Comparison of ENCODE assay signal across 18 cellular contexts in genomic region chr10:94094540-94094939, GRCh38.
DNase-seq lines count a peak whose midpoint lies in the region; ATAC-seq and TF ChIP-seq lines count a peak whose summit lies in the region.
"Had no signal": no experiment of that assay in that cellular context is flagged by ENCODE, and none has a peak within 500 bp of the region (broad histone marks: within the 10 kb centered on the region; RNA-seq: fewer than 3 reads in every experiment).

No MANE protein-coding gene starts in this region.

- DNase-seq in left ventricle myocardium inferior (no peak), cardiac septum (ENCODE audit: low spot score) (no peak), chondrocyte (ENCODE audit: low spot score) (no peak), sciatic nerve (ENCODE audit: low spot score) (no peak), aorta (no peak)
- no peak for DNase-seq in NK-92 treated with Interleukin-12 subunit alpha and Interleukin-12 subunit beta, amount 100 ng/mL, for 24 hours (lab: John Stamatoyannopoulos, UW)
- DNase-seq: 8988T; CD4-positive, alpha-beta memory T cell; DMS153; DMS79; GDM1; GOT3; H7 had no signal

- peaks cover 65% of the 10 kb centered on the region for H3K4me1 Mint-ChIP-seq in chondrocyte (ENCODE audit: low read depth)
- H3K4me1 Mint-ChIP-seq: CD14-positive monocyte; CD4-positive, alpha-beta memory T cell had no signal

- H3K4me3 Mint-ChIP-seq in chondrocyte (ENCODE audit: unreplicated experiment) = no peak overlapping the region
- H3K4me3 Mint-ChIP-seq: CD14-positive monocyte; CD4-positive, alpha-beta memory T cell had no signal

- H3K4me3 ChIP-seq in left ventricle myocardium inferior (no peak overlapping the region), aorta (ENCODE audit: low read length in 2 of 2) (no peak overlapping the region)
- H3K4me3 ChIP-seq: BLaER1 had no signal

- peak overlapping the region; percentile 84 for H3K27ac Mint-ChIP-seq in chondrocyte (ENCODE audit: unreplicated experiment)
- H3K27ac Mint-ChIP-seq: CD14-positive monocyte; CD4-positive, alpha-beta memory T cell had no signal

- intact Hi-C loops in left ventricle myocardium inferior (cut with micrococcal nuclease) (no loop called here), cardiac septum (cut with DNase I) (no loop called here), sciatic nerve (cut with DNase I) (no loop called here), aorta (cut with DNase I) (loop anchor here (5.0 kb wide), 4 partner anchors 33 to 128 kb away; no protein-coding TSS in a partner anchor)

- no peaks in the 10 kb centered on the region for H3K9me3 ChIP-seq in left ventricle myocardium inferior (replicated peaks)
- H3K9me3 ChIP-seq in aorta (ENCODE audit: control insufficient read depth, low read length) = no peaks in the 10 kb centered on the region
- H3K9me3 ChIP-seq: BLaER1 had no signal

- TF ChIP-seq CTCF in left ventricle myocardium inferior (IDR thresholded peaks at IDR 0.05; ENCODE audit: borderline replicate concordance) = no peak
- no peak for TF ChIP-seq CTCF in chondrocyte (IDR thresholded peaks at IDR 0.05)

- H3K27ac ChIP-seq in left ventricle myocardium inferior (replicated peaks) = peak overlapping the region; percentile 34
- peak overlapping the region; percentile 96 to 97 for H3K27ac ChIP-seq in aorta (ENCODE audit: low read depth in 1 of 2, low read length in 2 of 2)
- H3K27ac ChIP-seq: BLaER1 had no signal

- WGBS in aorta, 2 donors = 37 to 44% methylated on average over 5 of the region's 5 CpGs

- ATAC-seq in sciatic nerve (peak; percentile 25), aorta (ENCODE audit: low FRiP score) (no peak), GM21447 (IDR thresholded peaks at IDR 0.05; ENCODE audit: unreplicated experiment) (no peak), GM19023 (IDR thresholded peaks at IDR 0.05; ENCODE audit: unreplicated experiment) (no peak)
- ATAC-seq: HCT116 had no signal

- H3K4me1 ChIP-seq in left ventricle myocardium inferior (peaks cover 37% of the 10 kb centered on the region), aorta (ENCODE audit: control insufficient read depth in 1 of 2, insufficient read depth in 2 of 2, low read length in 2 of 2) (peaks cover 19% of the 10 kb centered on the region in 2 donors)
- H3K4me1 ChIP-seq: BLaER1 had no signal

- H3K36me3 ChIP-seq in left ventricle myocardium inferior (no peaks in the 10 kb centered on the region), aorta (ENCODE audit: control insufficient read depth in 1 of 2, insufficient read depth in 2 of 2, low read length in 1 of 2) (no peaks in the 10 kb centered on the region)
- H3K36me3 ChIP-seq: BLaER1 had no signal

- H3K27me3 ChIP-seq in left ventricle myocardium inferior (ENCODE audit: low read depth) (no peaks in the 10 kb centered on the region), aorta (ENCODE audit: control insufficient read depth in 1 of 2, insufficient read depth in 2 of 2, low read length in 1 of 2) (no peaks in the 10 kb centered on the region)
- H3K27me3 ChIP-seq: BLaER1 had no signal

- H3K9me3 Mint-ChIP-seq in chondrocyte (ENCODE audit: low read depth) = no peaks in the 10 kb centered on the region

- H3K27me3 Mint-ChIP-seq in chondrocyte (ENCODE audit: low read depth) = no peaks in the 10 kb centered on the region

- H3K36me3 Mint-ChIP-seq in chondrocyte (ENCODE audit: low read depth) = peaks cover 3% of the 10 kb centered on the region
- H3K36me3 Mint-ChIP-seq: CD14-positive monocyte; CD4-positive, alpha-beta memory T cell had no signal

Comparison
In these comparisons a context has a peak if more than half of its experiments do, and no peak if none do; other contexts are left out.
1. intact Hi-C loops: an anchor here in aorta (5.0 kb wide); none called in left ventricle myocardium inferior, cardiac septum and sciatic nerve.